In genomic region chr5:170632266-170632984, GRCh38 we compare ENCODE assay signal across 9 cellular contexts.
DNase-seq lines count a peak whose midpoint lies in the region; ATAC-seq, FAIRE-seq and TF ChIP-seq lines count a peak whose summit lies in the region.
"Had no signal": no experiment of that assay in that cellular context is flagged by ENCODE, and none has a peak within 500 bp of the region (broad histone marks: within the 10 kb centered on the region; RNA-seq: fewer than 3 reads in every experiment).

No MANE protein-coding gene starts in this region.

- no peaks in the 10 kb centered on the region for H3K36me3 ChIP-seq in adipocyte (ENCODE audit: control insufficient read depth, insufficient read depth, low read length, severe bottlenecking)
- no peaks in the 10 kb centered on the region for H3K36me3 ChIP-seq in HepG2 (replicated peaks in 1 of 2; ENCODE audit: control insufficient read depth in 1 of 2, insufficient read depth in 2 of 2, low read length in 2 of 2)
- no peaks in the 10 kb centered on the region for H3K36me3 ChIP-seq in tibial artery
- H3K36me3 ChIP-seq in WERI-Rb-1: no peaks in the 10 kb centered on the region

- 20% methylated on average over 18 of the region's 19 CpGs for WGBS in HepG2 (ENCODE audit: low lambda C conversion rate)

- TF ChIP-seq CTCF in HepG2 (CRISPR knock-in tag; IDR thresholded peaks at IDR 0.05) (no peak), tibial artery (IDR thresholded peaks at IDR 0.05) (no peak), WERI-Rb-1 (IDR thresholded peaks at IDR 0.05; ENCODE audit: low read depth, low read length) (no peak)

- TF ChIP-seq POLR2A in HepG2 (IDR thresholded peaks at IDR 0.05; ENCODE audit: insufficient read depth in 1 of 2, low read depth in 2 of 2, low read length in 2 of 2): no peak

- DNase-seq in activated effector memory CD4-positive, alpha-beta T cell treated with anti-CD3 and anti-CD28 coated beads, Interleukin-2, amount 50 U/mL, for 16 hours: peak; percentile 61
- no peak for DNase-seq in activated effector memory CD4-positive, alpha-beta T cell treated with Interleukin-2 at 50 U/mL for 16 hours
- DNase-seq in adipocyte (ENCODE audit: low read depth): no peak
- DNase-seq in HepG2 (ENCODE audit: low spot score): no peak
- peak in 1 of 2 donors; percentile 67 for DNase-seq in tibial artery
- no peak for DNase-seq in NCI-H345 treated with DMSO at 0.1 percent for 48 hours (lab: John Stamatoyannopoulos, UW; ENCODE audit: unreplicated experiment)
- no peak for DNase-seq in WERI-Rb-1
- DNase-seq: NCI-H187 had no signal

- H3K27me3 ChIP-seq in adipocyte (replicated peaks; ENCODE audit: control insufficient read depth, insufficient read depth, low read length): peaks cover 26% of the 10 kb centered on the region
- H3K27me3 ChIP-seq in HepG2 (ENCODE audit: control insufficient read depth in 1 of 2, insufficient read depth in 2 of 2, low read length in 2 of 2): peaks cover 2 to 4% of the 10 kb centered on the region in 2 experiments; a peak in 2 of 5 replicates
- H3K27me3 ChIP-seq in tibial artery: no peaks in the 10 kb centered on the region
- H3K27me3 ChIP-seq in WERI-Rb-1 (ENCODE audit: insufficient read depth, low read depth, severe bottlenecking): peaks cover 55% of the 10 kb centered on the region

- peak; percentile 50 for ATAC-seq in HepG2
- ATAC-seq in HG02759 (IDR thresholded peaks at IDR 0.05; ENCODE audit: unreplicated experiment): no peak

- H3K27ac ChIP-seq in HepG2 (ENCODE audit: extremely low read length, insufficient read depth, low read length): no peak overlapping the region
- peak overlapping the region; percentile 73 to 74 for H3K27ac ChIP-seq in tibial artery
- no peak overlapping the region for H3K27ac ChIP-seq in WERI-Rb-1

- CTCF ChIA-PET in HepG2 (lab: Yijun Ruan, JAX; ENCODE audit: low intra/inter-chr PET ratio, low total read pairs): interaction anchor here (0.9 to 1.6 kb wide), 3 partner anchors 29 to 197 kb away, joined by 3 to 12 read pairs (median 9); no protein-coding TSS in a partner anchor

- in situ Hi-C loops in HepG2 (cut with HindIII; ENCODE audit: extremely low pct_ligation_motif_present, low pct_unique_long_range_greater_than_20kb): no loop called here

- H3K4me2 ChIP-seq in HepG2 (ENCODE audit: low read depth, low read length): no peak overlapping the region

- H3K4me1 ChIP-seq in adipocyte (ENCODE audit: control insufficient read depth, insufficient read depth, low read length) (peaks cover 32% of the 10 kb centered on the region), HepG2 (ENCODE audit: insufficient read depth, low read length) (peaks cover 11% of the 10 kb centered on the region; the same call in 1 of the 2 replicates), tibial artery (peaks cover 0 to 40% (median 32%) of the 10 kb centered on the region in 4 donors)

- TF ChIP-seq RAD21 in HepG2 (CRISPR knock-in tag; IDR thresholded peaks at IDR 0.05): no peak

- H3K79me2 ChIP-seq in HepG2 (ENCODE audit: insufficient read depth, low read length): no peaks in the 10 kb centered on the region

- FAIRE-seq in HepG2 (lab: Jason Lieb, UNC): no peak

- no peaks in the 10 kb centered on the region for H3K9me3 ChIP-seq in adipocyte (ENCODE audit: control insufficient read depth, low read length)
- no peaks in the 10 kb centered on the region for H3K9me3 ChIP-seq in HepG2 (ENCODE audit: low read length)
- H3K9me3 ChIP-seq in tibial artery: no peaks in the 10 kb centered on the region
- H3K9me3 ChIP-seq in WERI-Rb-1 (ENCODE audit: severe bottlenecking): no peaks in the 10 kb centered on the region

- H3K4me3 ChIP-seq in adipocyte (ENCODE audit: low read length): peak overlapping the region; percentile 55
- H3K4me3 ChIP-seq in HepG2 (replicated peaks in 1 of 3; ENCODE audit: insufficient read depth in 1 of 3, low read depth in 2 of 3, low read length in 3 of 3): no peak overlapping the region
- peak overlapping the region; percentile 25 to 46 for H3K4me3 ChIP-seq in tibial artery
- no peak overlapping the region for H3K4me3 ChIP-seq in WERI-Rb-1 (ENCODE audit: low read depth, low read length)

- peak overlapping the region; percentile 62 for H3K9ac ChIP-seq in adipocyte (ENCODE audit: low read length)
- no peak overlapping the region for H3K9ac ChIP-seq in HepG2 (ENCODE audit: insufficient read depth, low read depth, low read length)

- H2AFZ ChIP-seq in HepG2 (ENCODE audit: low read length): no peak overlapping the region

- no TSS peak for BruUV-seq in HepG2 (replicated peaks; lab: Mats Ljungman, UMichigan)

- no peak for TF ChIP-seq EP300 in HepG2 (IDR thresholded peaks at IDR 0.05; ENCODE audit: low read depth in 2 of 2, low read length in 2 of 2)
- TF ChIP-seq EP300 in HepG2 (CRISPR knock-in tag; IDR thresholded peaks at IDR 0.05; ENCODE audit: borderline replicate concordance): no peak

- H4K20me1 ChIP-seq in HepG2 (ENCODE audit: insufficient read depth, low read length): no peaks in the 10 kb centered on the region

- POLR2A ChIA-PET in HepG2 (lab: Yijun Ruan, JAX): no interaction called here

- intact Hi-C loops in HepG2 (cut with micrococcal nuclease; ENCODE audit: unreplicated experiment): loop anchor here (10.0 kb wide), 1 partner anchor 112 kb away; no protein-coding TSS in a partner anchor
- intact Hi-C loops in tibial artery (cut with DNase I; ENCODE audit: low total_unique reads): no loop called here

TF ChIP-seq in HepG2, 621 proteins besides CTCF, POLR2A, EP300 and RAD21 (continues in another document):
- TF ChIP-seq HNRNPH1 (optimal IDR thresholded peaks at IDR 0.05; ENCODE audit: low read depth, low read length): no peak
- peak; percentile 95 for TF ChIP-seq ZNF768 (CRISPR knock-in tag; IDR thresholded peaks at IDR 0.05)
- TF ChIP-seq ZMYM3 (CRISPR knock-in tag; IDR thresholded peaks at IDR 0.05): peak; percentile 50; the same call in 1 of the 2 replicates
- no peak for TF ChIP-seq ZNF160 (CRISPR knock-in tag; IDR thresholded peaks at IDR 0.05)
- TF ChIP-seq, protein P1, sequence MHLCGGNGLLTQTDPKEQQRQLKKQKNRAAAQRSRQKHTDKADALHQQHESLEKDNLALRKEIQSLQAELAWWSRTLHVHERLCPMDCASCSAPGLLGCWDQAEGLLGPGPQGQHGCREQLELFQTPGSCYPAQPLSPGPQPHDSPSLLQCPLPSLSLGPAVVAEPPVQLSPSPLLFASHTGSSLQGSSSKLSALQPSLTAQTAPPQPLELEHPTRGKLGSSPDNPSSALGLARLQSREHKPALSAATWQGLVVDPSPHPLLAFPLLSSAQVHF (CRISPR knock-in tag; IDR thresholded peaks at IDR 0.05): no peak
- no peak for TF ChIP-seq MIER2 (CRISPR knock-in tag; IDR thresholded peaks at IDR 0.05)
- TF ChIP-seq IKZF5 (CRISPR knock-in tag; IDR thresholded peaks at IDR 0.05): no peak
- no peak for TF ChIP-seq ZBTB26 (CRISPR knock-in tag; IDR thresholded peaks at IDR 0.05; ENCODE audit: borderline replicate concordance)
- TF ChIP-seq, protein P2, sequence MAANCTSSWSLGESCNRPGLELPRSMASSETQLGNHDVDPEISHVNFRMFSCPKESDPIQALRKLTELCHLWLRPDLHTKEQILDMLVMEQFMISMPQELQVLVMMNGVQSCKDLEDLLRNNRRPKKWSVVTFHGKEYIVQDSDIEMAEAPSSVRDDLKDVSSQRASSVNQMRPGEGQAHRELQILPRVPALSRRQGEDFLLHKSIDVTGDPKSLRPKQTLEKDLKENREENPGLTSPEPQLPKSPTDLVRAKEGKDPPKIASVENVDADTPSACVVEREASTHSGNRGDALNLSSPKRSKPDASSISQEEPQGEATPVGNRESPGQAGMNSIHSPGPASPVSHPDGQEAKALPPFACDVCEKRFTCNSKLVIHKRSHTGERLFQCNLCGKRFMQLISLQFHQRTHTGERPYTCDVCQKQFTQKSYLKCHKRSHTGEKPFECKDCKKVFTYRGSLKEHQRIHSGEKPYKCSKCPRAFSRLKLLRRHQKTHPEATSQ (CRISPR knock-in tag; IDR thresholded peaks at IDR 0.05; ENCODE audit: borderline replicate concordance): no peak

Comparison
In these comparisons a context has a peak if more than half of its experiments do, and no peak if none do; other contexts are left out.
1. H3K4me3 ChIP-seq: peak in adipocyte (single experiment) and tibial artery (2 of 2); none in HepG2 (0 of 3) and WERI-Rb-1 (single experiment).
2. H3K27ac ChIP-seq: peak in tibial artery (2 of 2); none in HepG2 (single experiment) and WERI-Rb-1 (single experiment).